19 cellular contexts compared by ENCODE assay signal in genomic region chr5:112822456-112822855, GRCh38.
"Had no signal": no experiment of that assay in that cellular context is flagged by ENCODE, and none has a peak within 500 bp of the region (broad histone marks: within the 10 kb centered on the region; RNA-seq: fewer than 3 reads in every experiment).

No MANE protein-coding gene starts in this region.

- DNase-seq: activated CD4-positive, alpha-beta T cell treated with anti-CD3 and anti-CD28 coated beads, Interleukin-2, amount 50 U/mL, for 48 hours; activated CD8-positive, alpha-beta memory T cell treated with anti-CD3 and anti-CD28 coated beads, Interleukin-2, amount 10 ng/mL, durations not matched to agents 7 days and 5 days; activated effector memory CD4-positive, alpha-beta T cell treated with Interleukin-2 at 50 U/mL for 16 hours; activated T-cell treated with anti-CD3 and anti-CD28 coated beads, Interleukin-2, amount 50 U/mL, for 24 hours; aorta; dermis blood vessel endothelial cell; erythroblast; hippocampal formation; kidney; left lung; mammary epithelial cell; mucosa of descending colon; naive thymus-derived CD8-positive, alpha-beta T cell; pancreas; T-helper 1 cell; thyroid gland had no signal

- H3K27me3 Mint-ChIP-seq: activated CD8-positive, alpha-beta memory T cell treated with anti-CD3 and anti-CD28 coated beads, Interleukin-2, amount 10 ng/mL, durations not matched to agents 7 days and 5 days; activated naive CD8-positive, alpha-beta T cell; activated T-cell treated with anti-CD3 and anti-CD28 coated beads, Interleukin-2, amount 50 U/mL, for 24 hours; naive thymus-derived CD8-positive, alpha-beta T cell had no signal

- H3K9me3 ChIP-seq: left lung, mucosa of descending colon, pancreas, thyroid gland, vagina had no signal

- H3K4me1 Mint-ChIP-seq: activated CD8-positive, alpha-beta memory T cell treated with anti-CD3 and anti-CD28 coated beads, Interleukin-2, amount 10 ng/mL, durations not matched to agents 7 days and 5 days had no signal

- H3K27ac Mint-ChIP-seq: activated CD8-positive, alpha-beta memory T cell treated with anti-CD3 and anti-CD28 coated beads, Interleukin-2, amount 10 ng/mL, durations not matched to agents 7 days and 5 days; activated naive CD8-positive, alpha-beta T cell had no signal

- H3K4me1 ChIP-seq: left lung, pancreas, thyroid gland, vagina had no signal

- H3K4me3 ChIP-seq: left lung, mucosa of descending colon, pancreas, thyroid gland, vagina had no signal

- H3K9me3 Mint-ChIP-seq: activated T-cell treated with anti-CD3 and anti-CD28 coated beads, Interleukin-2, amount 50 U/mL, for 24 hours; naive thymus-derived CD8-positive, alpha-beta T cell had no signal

- H3K4me3 Mint-ChIP-seq: activated CD8-positive, alpha-beta memory T cell treated with anti-CD3 and anti-CD28 coated beads, Interleukin-2, amount 10 ng/mL, durations not matched to agents 7 days and 5 days; activated naive CD8-positive, alpha-beta T cell; activated T-cell treated with anti-CD3 and anti-CD28 coated beads, Interleukin-2, amount 50 U/mL, for 24 hours; naive thymus-derived CD8-positive, alpha-beta T cell had no signal

- H3K27ac ChIP-seq: left lung, pancreas, thyroid gland, vagina had no signal

- ATAC-seq: activated CD8-positive, alpha-beta memory T cell treated with anti-CD3 and anti-CD28 coated beads, Interleukin-2, amount 10 ng/mL, durations not matched to agents 7 days and 5 days; left lung; mucosa of descending colon; naive thymus-derived CD8-positive, alpha-beta T cell; pancreas; sciatic nerve had no signal

- H3K27me3 ChIP-seq: left lung, pancreas, thyroid gland, vagina had no signal
